In the genomic region with DNA sequence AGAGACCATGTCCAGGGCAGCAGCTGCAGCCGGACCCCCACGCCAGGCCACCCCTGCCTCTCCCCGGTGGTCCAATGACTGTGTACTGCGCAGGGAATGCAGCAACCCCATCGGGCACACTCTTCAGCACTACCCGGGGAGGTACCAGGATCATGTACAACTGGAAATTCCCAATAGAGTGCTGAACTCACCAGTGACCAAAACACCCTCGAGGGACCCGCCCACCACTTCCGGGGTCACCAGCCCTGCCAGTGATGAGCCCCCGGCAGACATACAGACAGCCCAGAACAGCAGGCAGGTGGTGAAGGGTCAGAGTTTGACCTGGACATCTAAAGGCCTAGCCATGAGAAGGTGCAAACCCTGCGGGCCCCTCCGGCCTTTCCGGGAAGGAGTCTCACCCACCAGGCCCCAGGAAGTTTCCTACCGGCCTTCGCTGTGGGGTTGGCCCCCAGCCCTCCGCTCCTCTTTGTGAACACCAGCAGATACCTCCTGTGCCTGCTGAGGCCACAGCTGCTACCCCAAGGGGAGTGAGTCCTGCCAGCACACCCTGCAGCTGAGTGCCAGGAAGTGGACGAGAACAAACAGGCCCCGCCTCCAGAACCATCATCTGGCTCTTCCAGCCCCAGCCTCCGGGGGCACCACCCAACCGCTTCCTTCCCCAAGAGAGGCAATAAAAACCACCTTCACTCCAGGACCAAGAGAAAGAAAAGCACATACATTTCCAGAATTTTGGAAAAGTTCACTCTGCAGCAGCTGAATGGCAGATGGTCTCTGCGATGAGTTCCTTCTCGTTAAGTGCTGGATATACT, we compare ENCODE assay signal across 1 cellular context.
TF ChIP-seq lines count a peak whose summit lies in the region.

No MANE protein-coding gene starts in this region.

TF ChIP-seq in endothelial cell of umbilical vein, 7 proteins besides CTCF, POLR2A, EP300 and RAD21:
- TF ChIP-seq EZH2 (IDR thresholded peaks at IDR 0.05; ENCODE audit: borderline replicate concordance, low read depth, low read length, severe bottlenecking) (no peak), MAX (IDR thresholded peaks at IDR 0.05; ENCODE audit: insufficient read depth, insufficient read length) (no peak), MYC (IDR thresholded peaks at IDR 0.05; ENCODE audit: low read depth, low read length) (no peak), GATA2 (IDR thresholded peaks at IDR 0.05; ENCODE audit: insufficient read depth, insufficient read length, low read depth, low read length) (no peak), FOS (IDR thresholded peaks at IDR 0.05; ENCODE audit: borderline replicate concordance, insufficient read depth, low read length) (no peak), JUN (IDR thresholded peaks at IDR 0.05; ENCODE audit: borderline replicate concordance, insufficient read depth, insufficient read length, low read depth) (no peak), POLR2AphosphoS5 (IDR thresholded peaks at IDR 0.05; ENCODE audit: insufficient read depth, low read depth, low read length) (no peak)
TF ChIP-seq in endothelial cell of umbilical vein: peak in this region for 0.
